In the genomic region with DNA sequence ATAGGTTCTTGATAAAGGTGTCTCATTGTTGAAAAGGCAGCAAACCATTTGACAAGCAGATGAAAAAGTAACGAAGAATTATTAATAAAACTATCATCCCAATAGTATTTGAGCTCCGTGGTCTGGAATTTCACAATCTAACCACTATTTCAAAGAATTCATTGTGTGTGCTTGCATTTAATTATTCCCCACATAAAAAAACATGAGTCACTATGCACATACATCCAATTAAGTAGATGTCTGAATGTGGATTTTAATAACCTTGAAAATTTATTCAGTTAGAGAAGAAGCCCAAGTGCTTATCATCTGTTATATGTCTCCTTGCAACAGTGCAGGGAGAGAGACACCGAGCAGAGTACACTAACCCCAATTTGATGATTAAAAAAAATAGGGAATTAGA, we compare ENCODE assay signal across 2 cellular contexts.
A peak's percentile ranks its signal among the peaks of the same experiment; 100 is the strongest.
TF ChIP-seq lines count a peak whose summit lies in the region.

No MANE protein-coding gene starts in this region.

TF ChIP-seq in SK-N-SH, 30 proteins besides CTCF, POLR2A, EP300 and RAD21:
- TF ChIP-seq, protein P1, sequence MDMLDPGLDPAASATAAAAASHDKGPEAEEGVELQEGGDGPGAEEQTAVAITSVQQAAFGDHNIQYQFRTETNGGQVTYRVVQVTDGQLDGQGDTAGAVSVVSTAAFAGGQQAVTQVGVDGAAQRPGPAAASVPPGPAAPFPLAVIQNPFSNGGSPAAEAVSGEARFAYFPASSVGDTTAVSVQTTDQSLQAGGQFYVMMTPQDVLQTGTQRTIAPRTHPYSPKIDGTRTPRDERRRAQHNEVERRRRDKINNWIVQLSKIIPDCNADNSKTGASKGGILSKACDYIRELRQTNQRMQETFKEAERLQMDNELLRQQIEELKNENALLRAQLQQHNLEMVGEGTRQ (IDR thresholded peaks at IDR 0.05; ENCODE audit: borderline replicate concordance, low read depth, low read length) = no peak
- peak; percentile 53; the same call in 1 of the 2 replicates for TF ChIP-seq TCF12 (IDR thresholded peaks at IDR 0.05)
- peak; percentile 36; the same call in 1 of the 2 replicates for TF ChIP-seq FOSL2 (IDR thresholded peaks at IDR 0.05; ENCODE audit: borderline replicate concordance, low read depth)
- no peak for TF ChIP-seq RFX5 (IDR thresholded peaks at IDR 0.05; ENCODE audit: low read length)
- no peak for TF ChIP-seq MEF2A (IDR thresholded peaks at IDR 0.05; ENCODE audit: borderline replicate concordance, low read depth)
- no peak for TF ChIP-seq TAF1 (IDR thresholded peaks at IDR 0.05; ENCODE audit: borderline replicate concordance, low read depth, low read length)
- no peak for TF ChIP-seq NRF1 (IDR thresholded peaks at IDR 0.05; ENCODE audit: low read depth, low read length)
- TF ChIP-seq, protein P2, sequence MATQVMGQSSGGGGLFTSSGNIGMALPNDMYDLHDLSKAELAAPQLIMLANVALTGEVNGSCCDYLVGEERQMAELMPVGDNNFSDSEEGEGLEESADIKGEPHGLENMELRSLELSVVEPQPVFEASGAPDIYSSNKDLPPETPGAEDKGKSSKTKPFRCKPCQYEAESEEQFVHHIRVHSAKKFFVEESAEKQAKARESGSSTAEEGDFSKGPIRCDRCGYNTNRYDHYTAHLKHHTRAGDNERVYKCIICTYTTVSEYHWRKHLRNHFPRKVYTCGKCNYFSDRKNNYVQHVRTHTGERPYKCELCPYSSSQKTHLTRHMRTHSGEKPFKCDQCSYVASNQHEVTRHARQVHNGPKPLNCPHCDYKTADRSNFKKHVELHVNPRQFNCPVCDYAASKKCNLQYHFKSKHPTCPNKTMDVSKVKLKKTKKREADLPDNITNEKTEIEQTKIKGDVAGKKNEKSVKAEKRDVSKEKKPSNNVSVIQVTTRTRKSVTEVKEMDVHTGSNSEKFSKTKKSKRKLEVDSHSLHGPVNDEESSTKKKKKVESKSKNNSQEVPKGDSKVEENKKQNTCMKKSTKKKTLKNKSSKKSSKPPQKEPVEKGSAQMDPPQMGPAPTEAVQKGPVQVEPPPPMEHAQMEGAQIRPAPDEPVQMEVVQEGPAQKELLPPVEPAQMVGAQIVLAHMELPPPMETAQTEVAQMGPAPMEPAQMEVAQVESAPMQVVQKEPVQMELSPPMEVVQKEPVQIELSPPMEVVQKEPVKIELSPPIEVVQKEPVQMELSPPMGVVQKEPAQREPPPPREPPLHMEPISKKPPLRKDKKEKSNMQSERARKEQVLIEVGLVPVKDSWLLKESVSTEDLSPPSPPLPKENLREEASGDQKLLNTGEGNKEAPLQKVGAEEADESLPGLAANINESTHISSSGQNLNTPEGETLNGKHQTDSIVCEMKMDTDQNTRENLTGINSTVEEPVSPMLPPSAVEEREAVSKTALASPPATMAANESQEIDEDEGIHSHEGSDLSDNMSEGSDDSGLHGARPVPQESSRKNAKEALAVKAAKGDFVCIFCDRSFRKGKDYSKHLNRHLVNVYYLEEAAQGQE (IDR thresholded peaks at IDR 0.05; ENCODE audit: low read depth, low read length) = no peak
- no peak for TF ChIP-seq NFIC (IDR thresholded peaks at IDR 0.05; ENCODE audit: borderline replicate concordance)
- no peak for TF ChIP-seq MXI1 (IDR thresholded peaks at IDR 0.05; ENCODE audit: low read depth, low read length)
- no peak for TF ChIP-seq TEAD4 (IDR thresholded peaks at IDR 0.05; ENCODE audit: borderline replicate concordance, insufficient read depth)
- TF ChIP-seq JUND (IDR thresholded peaks at IDR 0.05) = peak; percentile 38; the same call in 1 of the 2 replicates
- TF ChIP-seq, protein P3, sequence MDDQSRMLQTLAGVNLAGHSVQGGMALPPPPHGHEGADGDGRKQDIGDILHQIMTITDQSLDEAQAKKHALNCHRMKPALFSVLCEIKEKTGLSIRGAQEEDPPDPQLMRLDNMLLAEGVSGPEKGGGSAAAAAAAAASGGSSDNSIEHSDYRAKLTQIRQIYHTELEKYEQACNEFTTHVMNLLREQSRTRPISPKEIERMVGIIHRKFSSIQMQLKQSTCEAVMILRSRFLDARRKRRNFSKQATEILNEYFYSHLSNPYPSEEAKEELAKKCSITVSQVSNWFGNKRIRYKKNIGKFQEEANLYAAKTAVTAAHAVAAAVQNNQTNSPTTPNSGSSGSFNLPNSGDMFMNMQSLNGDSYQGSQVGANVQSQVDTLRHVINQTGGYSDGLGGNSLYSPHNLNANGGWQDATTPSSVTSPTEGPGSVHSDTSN (IDR thresholded peaks at IDR 0.05) = peak; percentile 37
- no peak for TF ChIP-seq RCOR1 (IDR thresholded peaks at IDR 0.05; ENCODE audit: low read length)
- no peak for TF ChIP-seq GATA2 (CRISPR knock-in tag; IDR thresholded peaks at IDR 0.05)
- no peak for TF ChIP-seq RXRA (IDR thresholded peaks at IDR 0.05; ENCODE audit: borderline replicate concordance, low read depth)
- no peak for TF ChIP-seq POLR2AphosphoS5 (IDR thresholded peaks at IDR 0.05; ENCODE audit: low read depth, low read length)
- no peak for TF ChIP-seq SIN3A (IDR thresholded peaks at IDR 0.05; ENCODE audit: borderline replicate concordance, low read depth, low read length)
- TF ChIP-seq FOXM1 (IDR thresholded peaks at IDR 0.05; ENCODE audit: low read depth) = no peak

TF ChIP-seq in HepG2, 621 proteins besides CTCF, POLR2A, EP300 and RAD21 (continues in another document):
- TF ChIP-seq ZC3H4 (CRISPR knock-in tag; IDR thresholded peaks at IDR 0.05; ENCODE audit: borderline replicate concordance) = no peak
- TF ChIP-seq KDM3A (CRISPR knock-in tag; IDR thresholded peaks at IDR 0.05; ENCODE audit: low read depth) = no peak
- no peak for TF ChIP-seq HDAC1 (CRISPR knock-in tag; IDR thresholded peaks at IDR 0.05)
- TF ChIP-seq, protein P4, sequence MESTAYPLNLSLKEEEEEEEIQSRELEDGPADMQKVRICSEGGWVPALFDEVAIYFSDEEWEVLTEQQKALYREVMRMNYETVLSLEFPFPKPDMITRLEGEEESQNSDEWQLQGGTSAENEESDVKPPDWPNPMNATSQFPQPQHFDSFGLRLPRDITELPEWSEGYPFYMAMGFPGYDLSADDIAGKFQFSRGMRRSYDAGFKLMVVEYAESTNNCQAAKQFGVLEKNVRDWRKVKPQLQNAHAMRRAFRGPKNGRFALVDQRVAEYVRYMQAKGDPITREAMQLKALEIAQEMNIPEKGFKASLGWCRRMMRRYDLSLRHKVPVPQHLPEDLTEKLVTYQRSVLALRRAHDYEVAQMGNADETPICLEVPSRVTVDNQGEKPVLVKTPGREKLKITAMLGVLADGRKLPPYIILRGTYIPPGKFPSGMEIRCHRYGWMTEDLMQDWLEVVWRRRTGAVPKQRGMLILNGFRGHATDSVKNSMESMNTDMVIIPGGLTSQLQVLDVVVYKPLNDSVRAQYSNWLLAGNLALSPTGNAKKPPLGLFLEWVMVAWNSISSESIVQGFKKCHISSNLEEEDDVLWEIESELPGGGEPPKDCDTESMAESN (CRISPR knock-in tag; conservative IDR thresholded peaks at IDR 0.05) = no peak
- no peak for TF ChIP-seq ZNF891 (CRISPR knock-in tag; IDR thresholded peaks at IDR 0.05)
- no peak for TF ChIP-seq SNAI1 (CRISPR knock-in tag; IDR thresholded peaks at IDR 0.05; ENCODE audit: borderline replicate concordance)
- TF ChIP-seq HOXA9 (CRISPR knock-in tag; IDR thresholded peaks at IDR 0.05; ENCODE audit: borderline replicate concordance) = no peak
- TF ChIP-seq ZNF674 (CRISPR knock-in tag; IDR thresholded peaks at IDR 0.05; ENCODE audit: low read depth) = no peak
- no peak for TF ChIP-seq FOXK2 (IDR thresholded peaks at IDR 0.05)
- TF ChIP-seq, protein P5, sequence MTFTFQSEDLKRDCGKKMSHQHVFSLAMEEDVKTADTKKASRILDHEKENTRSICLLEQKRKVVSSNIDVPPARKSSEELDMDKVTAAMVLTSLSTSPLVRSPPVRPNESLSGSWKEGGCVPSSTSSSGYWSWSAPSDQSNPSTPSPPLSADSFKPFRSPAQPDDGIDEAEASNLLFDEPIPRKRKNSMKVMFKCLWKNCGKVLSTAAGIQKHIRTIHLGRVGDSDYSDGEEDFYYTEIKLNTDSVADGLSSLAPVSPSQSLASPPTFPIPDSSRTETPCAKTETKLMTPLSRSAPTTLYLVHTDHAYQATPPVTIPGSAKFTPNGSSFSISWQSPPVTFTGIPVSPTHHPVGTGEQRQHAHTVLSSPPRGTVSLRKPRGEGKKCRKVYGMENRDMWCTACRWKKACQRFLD (CRISPR knock-in tag; IDR thresholded peaks at IDR 0.05; ENCODE audit: borderline replicate concordance) = no peak
- no peak for TF ChIP-seq NFIC (IDR thresholded peaks at IDR 0.05; ENCODE audit: low read length)
- TF ChIP-seq, protein P6, sequence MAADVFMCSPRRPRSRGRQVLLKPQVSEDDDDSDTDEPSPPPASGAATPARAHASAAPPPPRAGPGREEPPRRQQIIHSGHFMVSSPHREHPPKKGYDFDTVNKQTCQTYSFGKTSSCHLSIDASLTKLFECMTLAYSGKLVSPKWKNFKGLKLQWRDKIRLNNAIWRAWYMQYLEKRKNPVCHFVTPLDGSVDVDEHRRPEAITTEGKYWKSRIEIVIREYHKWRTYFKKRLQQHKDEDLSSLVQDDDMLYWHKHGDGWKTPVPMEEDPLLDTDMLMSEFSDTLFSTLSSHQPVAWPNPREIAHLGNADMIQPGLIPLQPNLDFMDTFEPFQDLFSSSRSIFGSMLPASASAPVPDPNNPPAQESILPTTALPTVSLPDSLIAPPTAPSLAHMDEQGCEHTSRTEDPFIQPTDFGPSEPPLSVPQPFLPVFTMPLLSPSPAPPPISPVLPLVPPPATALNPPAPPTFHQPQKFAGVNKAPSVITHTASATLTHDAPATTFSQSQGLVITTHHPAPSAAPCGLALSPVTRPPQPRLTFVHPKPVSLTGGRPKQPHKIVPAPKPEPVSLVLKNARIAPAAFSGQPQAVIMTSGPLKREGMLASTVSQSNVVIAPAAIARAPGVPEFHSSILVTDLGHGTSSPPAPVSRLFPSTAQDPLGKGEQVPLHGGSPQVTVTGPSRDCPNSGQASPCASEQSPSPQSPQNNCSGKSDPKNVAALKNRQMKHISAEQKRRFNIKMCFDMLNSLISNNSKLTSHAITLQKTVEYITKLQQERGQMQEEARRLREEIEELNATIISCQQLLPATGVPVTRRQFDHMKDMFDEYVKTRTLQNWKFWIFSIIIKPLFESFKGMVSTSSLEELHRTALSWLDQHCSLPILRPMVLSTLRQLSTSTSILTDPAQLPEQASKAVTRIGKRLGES (CRISPR knock-in tag; IDR thresholded peaks at IDR 0.05; ENCODE audit: borderline replicate concordance) = no peak
- no peak for TF ChIP-seq ZNF432 (CRISPR knock-in tag; IDR thresholded peaks at IDR 0.05; ENCODE audit: borderline replicate concordance)
- TF ChIP-seq, protein P7, sequence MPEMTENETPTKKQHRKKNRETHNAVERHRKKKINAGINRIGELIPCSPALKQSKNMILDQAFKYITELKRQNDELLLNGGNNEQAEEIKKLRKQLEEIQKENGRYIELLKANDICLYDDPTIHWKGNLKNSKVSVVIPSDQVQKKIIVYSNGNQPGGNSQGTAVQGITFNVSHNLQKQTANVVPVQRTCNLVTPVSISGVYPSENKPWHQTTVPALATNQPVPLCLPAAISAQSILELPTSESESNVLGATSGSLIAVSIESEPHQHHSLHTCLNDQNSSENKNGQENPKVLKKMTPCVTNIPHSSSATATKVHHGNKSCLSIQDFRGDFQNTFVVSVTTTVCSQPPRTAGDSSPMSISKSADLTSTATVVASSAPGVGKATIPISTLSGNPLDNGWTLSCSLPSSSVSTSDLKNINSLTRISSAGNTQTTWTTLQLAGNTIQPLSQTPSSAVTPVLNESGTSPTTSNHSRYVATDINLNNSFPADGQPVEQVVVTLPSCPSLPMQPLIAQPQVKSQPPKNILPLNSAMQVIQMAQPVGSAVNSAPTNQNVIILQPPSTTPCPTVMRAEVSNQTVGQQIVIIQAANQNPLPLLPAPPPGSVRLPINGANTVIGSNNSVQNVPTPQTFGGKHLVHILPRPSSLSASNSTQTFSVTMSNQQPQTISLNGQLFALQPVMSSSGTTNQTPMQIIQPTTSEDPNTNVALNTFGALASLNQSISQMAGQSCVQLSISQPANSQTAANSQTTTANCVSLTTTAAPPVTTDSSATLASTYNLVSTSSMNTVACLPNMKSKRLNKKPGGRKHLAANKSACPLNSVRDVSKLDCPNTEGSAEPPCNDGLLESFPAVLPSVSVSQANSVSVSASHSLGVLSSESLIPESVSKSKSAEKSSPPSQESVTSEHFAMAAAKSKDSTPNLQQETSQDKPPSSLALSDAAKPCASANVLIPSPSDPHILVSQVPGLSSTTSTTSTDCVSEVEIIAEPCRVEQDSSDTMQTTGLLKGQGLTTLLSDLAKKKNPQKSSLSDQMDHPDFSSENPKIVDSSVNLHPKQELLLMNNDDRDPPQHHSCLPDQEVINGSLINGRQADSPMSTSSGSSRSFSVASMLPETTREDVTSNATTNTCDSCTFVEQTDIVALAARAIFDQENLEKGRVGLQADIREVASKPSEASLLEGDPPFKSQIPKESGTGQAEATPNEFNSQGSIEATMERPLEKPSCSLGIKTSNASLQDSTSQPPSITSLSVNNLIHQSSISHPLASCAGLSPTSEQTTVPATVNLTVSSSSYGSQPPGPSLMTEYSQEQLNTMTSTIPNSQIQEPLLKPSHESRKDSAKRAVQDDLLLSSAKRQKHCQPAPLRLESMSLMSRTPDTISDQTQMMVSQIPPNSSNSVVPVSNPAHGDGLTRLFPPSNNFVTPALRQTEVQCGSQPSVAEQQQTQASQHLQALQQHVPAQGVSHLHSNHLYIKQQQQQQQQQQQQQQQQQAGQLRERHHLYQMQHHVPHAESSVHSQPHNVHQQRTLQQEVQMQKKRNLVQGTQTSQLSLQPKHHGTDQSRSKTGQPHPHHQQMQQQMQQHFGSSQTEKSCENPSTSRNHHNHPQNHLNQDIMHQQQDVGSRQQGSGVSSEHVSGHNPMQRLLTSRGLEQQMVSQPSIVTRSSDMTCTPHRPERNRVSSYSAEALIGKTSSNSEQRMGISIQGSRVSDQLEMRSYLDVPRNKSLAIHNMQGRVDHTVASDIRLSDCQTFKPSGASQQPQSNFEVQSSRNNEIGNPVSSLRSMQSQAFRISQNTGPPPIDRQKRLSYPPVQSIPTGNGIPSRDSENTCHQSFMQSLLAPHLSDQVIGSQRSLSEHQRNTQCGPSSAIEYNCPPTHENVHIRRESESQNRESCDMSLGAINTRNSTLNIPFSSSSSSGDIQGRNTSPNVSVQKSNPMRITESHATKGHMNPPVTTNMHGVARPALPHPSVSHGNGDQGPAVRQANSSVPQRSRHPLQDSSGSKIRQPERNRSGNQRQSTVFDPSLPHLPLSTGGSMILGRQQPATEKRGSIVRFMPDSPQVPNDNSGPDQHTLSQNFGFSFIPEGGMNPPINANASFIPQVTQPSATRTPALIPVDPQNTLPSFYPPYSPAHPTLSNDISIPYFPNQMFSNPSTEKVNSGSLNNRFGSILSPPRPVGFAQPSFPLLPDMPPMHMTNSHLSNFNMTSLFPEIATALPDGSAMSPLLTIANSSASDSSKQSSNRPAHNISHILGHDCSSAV (CRISPR knock-in tag; IDR thresholded peaks at IDR 0.05; ENCODE audit: borderline replicate concordance) = no peak
- TF ChIP-seq, protein P8, sequence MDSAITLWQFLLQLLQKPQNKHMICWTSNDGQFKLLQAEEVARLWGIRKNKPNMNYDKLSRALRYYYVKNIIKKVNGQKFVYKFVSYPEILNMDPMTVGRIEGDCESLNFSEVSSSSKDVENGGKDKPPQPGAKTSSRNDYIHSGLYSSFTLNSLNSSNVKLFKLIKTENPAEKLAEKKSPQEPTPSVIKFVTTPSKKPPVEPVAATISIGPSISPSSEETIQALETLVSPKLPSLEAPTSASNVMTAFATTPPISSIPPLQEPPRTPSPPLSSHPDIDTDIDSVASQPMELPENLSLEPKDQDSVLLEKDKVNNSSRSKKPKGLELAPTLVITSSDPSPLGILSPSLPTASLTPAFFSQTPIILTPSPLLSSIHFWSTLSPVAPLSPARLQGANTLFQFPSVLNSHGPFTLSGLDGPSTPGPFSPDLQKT (CRISPR knock-in tag; IDR thresholded peaks at IDR 0.05; ENCODE audit: borderline replicate concordance) = no peak
- TF ChIP-seq ZNF124 (CRISPR knock-in tag; IDR thresholded peaks at IDR 0.05) = no peak
